ENCODE assay signal across 9 cellular contexts in the genomic region with DNA sequence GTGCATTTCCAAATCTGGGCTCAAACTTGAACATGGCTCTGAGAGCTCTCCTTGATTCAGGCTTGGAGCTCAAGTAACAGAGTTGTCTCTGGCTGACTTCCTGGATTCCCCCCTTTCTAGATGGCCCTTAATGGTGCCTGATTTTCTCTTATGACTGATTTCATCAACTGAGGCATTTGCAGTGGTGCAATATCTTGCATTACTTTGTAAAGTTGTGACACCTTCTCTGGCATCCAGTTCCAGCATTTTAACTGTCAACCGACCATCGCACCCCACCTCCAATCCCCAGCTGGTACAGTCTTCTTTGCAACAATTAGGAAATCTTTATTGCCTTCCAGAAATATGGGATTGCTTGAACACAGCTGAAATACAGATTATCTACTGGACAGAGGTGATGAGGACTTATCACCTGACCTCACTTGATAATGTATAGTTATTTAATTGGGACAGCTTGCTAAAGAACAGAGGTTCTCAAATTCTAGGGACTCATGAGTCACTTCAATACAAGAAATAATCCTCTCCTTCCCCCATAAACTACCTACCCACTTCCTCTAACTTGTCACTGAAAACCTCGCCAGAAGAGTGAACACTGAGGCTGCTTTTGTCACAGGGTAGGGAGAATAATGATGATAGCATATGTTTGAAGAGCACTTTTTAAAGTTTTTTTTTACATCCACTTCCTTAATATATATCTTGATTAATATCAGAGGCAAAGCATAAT. TPM values are rescaled to one million over a fixed set of nuclear protein-coding genes. Genes with fewer than 3 reads are reported as not detected.
DNase-seq lines count a peak whose midpoint lies in the region; ATAC-seq and TF ChIP-seq lines count a peak whose summit lies in the region.
"Had no signal": no experiment of that assay in that cellular context is flagged by ENCODE, and none has a peak within 500 bp of the region (broad histone marks: within the 10 kb centered on the region; RNA-seq: fewer than 3 reads in every experiment).

No MANE protein-coding gene starts in this region.

- H3K4me1 Mint-ChIP-seq in glutamatergic neuron (ENCODE audit: low read depth, unreplicated experiment), result peaks cover 14% of the 10 kb centered on the region

- no peak overlapping the region for H3K27ac Mint-ChIP-seq in glutamatergic neuron (ENCODE audit: unreplicated experiment)

- H3K9me3 ChIP-seq in Loucy (ENCODE audit: insufficient read depth, low read depth, low read length) (no peaks in the 10 kb centered on the region), thyroid gland (no peaks in the 10 kb centered on the region)

- no peaks in the 10 kb centered on the region for H3K9me3 Mint-ChIP-seq in glutamatergic neuron (ENCODE audit: unreplicated experiment)

- H2AFZ ChIP-seq in Loucy (ENCODE audit: low read length), result no peak overlapping the region

- no peaks in the 10 kb centered on the region for H4K20me1 ChIP-seq in Loucy (ENCODE audit: insufficient read depth, low read length, poor library complexity, severe bottlenecking)

- H3F3A ChIP-seq in Loucy (ENCODE audit: low read depth), result peaks cover 7% of the 10 kb centered on the region; the same call in 1 of the 2 replicates

- DNase-seq in AG09319 (ENCODE audit: extremely low read depth, low read depth) (peak; percentile 23), coronary artery (ENCODE audit: low spot score) (no peak), thyroid gland (no peak), glutamatergic neuron (no peak), NCI-H1930 (lab: John Stamatoyannopoulos, UW) (no peak)
- no peak for DNase-seq in stimulated activated CD4-positive, alpha-beta T cell treated with anti-CD3 and anti-CD28 coated beads, Interleukin-4, amount 100 ng/mL, for 1 hour
- DNase-seq: DMS 273 treated with DMSO at 0.1 percent for 48 hours had no signal

- no peak overlapping the region for H3K4me3 Mint-ChIP-seq in glutamatergic neuron (ENCODE audit: unreplicated experiment)

- H3K36me3 Mint-ChIP-seq in glutamatergic neuron (ENCODE audit: unreplicated experiment), result no peaks in the 10 kb centered on the region

- intact Hi-C loops in thyroid gland (cut with DNase I), result no loop called here

- peak; percentile 40 for ATAC-seq in GM19035 (IDR thresholded peaks at IDR 0.05; ENCODE audit: unreplicated experiment)

- H3K9ac ChIP-seq in Loucy (ENCODE audit: low read depth, low read length, poor library complexity, severe bottlenecking), result no peak overlapping the region

- H3K27me3 ChIP-seq in Loucy (ENCODE audit: insufficient read depth, low read length, poor library complexity, severe bottlenecking) (no peaks in the 10 kb centered on the region), thyroid gland (no peaks in the 10 kb centered on the region)

- no peaks in the 10 kb centered on the region for H3K79me2 ChIP-seq in Loucy (ENCODE audit: insufficient read depth, low read length)

- H3K4me1 ChIP-seq in Loucy (ENCODE audit: insufficient read depth, low read length, poor library complexity, severe bottlenecking), result peaks cover 74% of the 10 kb centered on the region
- H3K4me1 ChIP-seq in thyroid gland, result peaks cover 10 to 27% of the 10 kb centered on the region in 2 donors

- no peaks in the 10 kb centered on the region for H3K9me2 ChIP-seq in Loucy (replicated peaks; ENCODE audit: low read depth, low read length)

- no peak for TF ChIP-seq CTCF in AG09319 (IDR thresholded peaks at IDR 0.05; ENCODE audit: low read depth, low read length)
- no peak for TF ChIP-seq CTCF in Loucy (conservative IDR thresholded peaks at IDR 0.05; ENCODE audit: low read length)
- TF ChIP-seq CTCF in coronary artery (IDR thresholded peaks at IDR 0.05), result no peak
- no peak for TF ChIP-seq CTCF in thyroid gland (IDR thresholded peaks at IDR 0.05)
- no peak for TF ChIP-seq CTCF in glutamatergic neuron (IDR thresholded peaks at IDR 0.05; ENCODE audit: partially characterized antibody, unreplicated experiment)

- H3K27ac ChIP-seq in coronary artery (peak overlapping the region; percentile 52 to 56), thyroid gland (no peak overlapping the region)

- peaks cover 2% of the 10 kb centered on the region for H3K27me3 Mint-ChIP-seq in glutamatergic neuron (ENCODE audit: unreplicated experiment)

- no peak for TF ChIP-seq POLR2A in thyroid gland (IDR thresholded peaks at IDR 0.05)

- no peaks in the 10 kb centered on the region for H3K36me3 ChIP-seq in Loucy (ENCODE audit: insufficient read depth, low read length)
- no peaks in the 10 kb centered on the region for H3K36me3 ChIP-seq in thyroid gland

- H3K4me3 ChIP-seq in Loucy (ENCODE audit: low read length, poor library complexity, severe bottlenecking) (peak overlapping the region; percentile 61), coronary artery (no peak overlapping the region), thyroid gland (replicated peaks in 1 of 3) (no peak overlapping the region)

- H3K4me2 ChIP-seq in Loucy (ENCODE audit: low read depth, low read length, poor library complexity, severe bottlenecking), result peak overlapping the region; percentile 83

- 95% methylated on average over 3 of the region's 3 CpGs for WGBS in thyroid gland, 2 donors

RNA-seq across cellular contexts. Expression of a gene that starts 41.8 kb away (rescaled TPM):
- total RNA-seq in thyroid gland (10 to 100 TPM in 3 of 4 donors, 1 to 10 TPM in 1; 4.4 to 17.7 (median 13.2) TPM), glutamatergic neuron (ENCODE audit: unreplicated experiment) (4.3 TPM)

Comparison
In these comparisons a context has a peak if more than half of its experiments do, and no peak if none do; other contexts are left out.
1. H3K27ac ChIP-seq: peak in coronary artery (2 of 2); none in thyroid gland (0 of 3).